In genomic region chr21:37899141-37899540, GRCh38 we compare ENCODE assay signal across 31 cellular contexts. TPM values are rescaled to one million over a fixed set of nuclear protein-coding genes. Genes with fewer than 3 reads are reported as not detected.
"Had no signal": no experiment of that assay in that cellular context is flagged by ENCODE, and none has a peak within 500 bp of the region (broad histone marks: within the 10 kb centered on the region; RNA-seq: fewer than 3 reads in every experiment).

No MANE protein-coding gene starts in this region.

- H3K27ac ChIP-seq: coronary artery, esophagus squamous epithelium, gastrocnemius medialis, hepatocyte, pancreas, right lobe of liver, suprapubic skin, transverse colon, upper lobe of right lung, uterus had no signal

- H2AFZ ChIP-seq: hepatocyte had no signal

- H3K36me3 Mint-ChIP-seq: mesothelial cell of epicardium; naive thymus-derived CD8-positive, alpha-beta T cell had no signal

- H3K27ac Mint-ChIP-seq: effector memory CD8-positive, alpha-beta T cell; mesothelial cell of epicardium; naive thymus-derived CD8-positive, alpha-beta T cell; nephron progenitor cell; stimulated activated naive CD8-positive, alpha-beta T cell treated with anti-CD3 and anti-CD28 coated beads, Interleukin-15, amount 100 ng/mL, for 72 hours had no signal

- H3K4me1 ChIP-seq: esophagus squamous epithelium, gastrocnemius medialis, pancreas, right lobe of liver, transverse colon, upper lobe of right lung, uterus had no signal

- H3K4me3 Mint-ChIP-seq: effector memory CD8-positive, alpha-beta T cell; mesothelial cell of epicardium; naive thymus-derived CD8-positive, alpha-beta T cell; nephron progenitor cell; stimulated activated naive CD8-positive, alpha-beta T cell treated with anti-CD3 and anti-CD28 coated beads, Interleukin-15, amount 100 ng/mL, for 72 hours had no signal

- ATAC-seq: effector memory CD8-positive, alpha-beta T cell; gastrocnemius medialis; left lobe of liver; mucosa of descending colon; naive thymus-derived CD8-positive, alpha-beta T cell; pancreas; right lobe of liver; stimulated activated naive CD8-positive, alpha-beta T cell treated with anti-CD3 and anti-CD28 coated beads, Interleukin-15, amount 100 ng/mL, for 72 hours; upper lobe of right lung had no signal

- DNase-seq: dermis blood vessel endothelial cell; effector memory CD8-positive, alpha-beta T cell; erythroblast; esophagus squamous epithelium; gastrocnemius medialis; head of caudate nucleus; kidney; mesenchymal stem cell; naive thymus-derived CD8-positive, alpha-beta T cell; nephron progenitor cell; occipital lobe; pancreas; right lobe of liver; stimulated activated CD4-positive, alpha-beta T cell treated with anti-CD3 and anti-CD28 coated beads, Interleukin-12 subunit alpha, Interleukin-12 subunit beta, amount 100 ng/mL, for 4 hours; stimulated activated CD4-positive, alpha-beta T cell treated with anti-CD3 and anti-CD28 coated beads, Interleukin-1b, Interleukin-23, amount 100 ng/mL, for 48 hours; stimulated activated CD4-positive, alpha-beta T cell treated with anti-CD3 and anti-CD28 coated beads, Interleukin-4, amount 100 ng/mL, for 1 hour; stimulated activated CD8-positive, alpha-beta memory T cell treated with anti-CD3 and anti-CD28 coated beads, Interleukin-4, amount 100 ng/mL, for 48 hours; stimulated activated naive CD4-positive, alpha-beta T cell; stimulated activated naive CD8-positive, alpha-beta T cell treated with anti-CD3 and anti-CD28 coated beads, Interleukin-15, amount 100 ng/mL, for 72 hours; transverse colon; upper lobe of right lung; uterus had no signal

- H3K27me3 ChIP-seq: right lobe of liver, uterus had no signal

- H3K9me3 Mint-ChIP-seq: effector memory CD8-positive, alpha-beta T cell; mesothelial cell of epicardium; nephron progenitor cell; stimulated activated naive CD8-positive, alpha-beta T cell treated with anti-CD3 and anti-CD28 coated beads, Interleukin-15, amount 100 ng/mL, for 72 hours had no signal

- H3K36me3 ChIP-seq: esophagus squamous epithelium, gastrocnemius medialis, pancreas, right lobe of liver, suprapubic skin, transverse colon, upper lobe of right lung, uterus had no signal

- H3K9me3 ChIP-seq: esophagus squamous epithelium, gastrocnemius medialis, mucosa of descending colon, pancreas, right lobe of liver, suprapubic skin, transverse colon, upper lobe of right lung, uterus had no signal

- H3K4me3 ChIP-seq: coronary artery, esophagus squamous epithelium, gastrocnemius medialis, hepatocyte, mucosa of descending colon, pancreas, right lobe of liver, smooth muscle cell, suprapubic skin, transverse colon, upper lobe of right lung, uterus had no signal

- H3K79me2 ChIP-seq: hepatocyte had no signal

- H3K4me1 Mint-ChIP-seq: naive thymus-derived CD8-positive, alpha-beta T cell; nephron progenitor cell; stimulated activated naive CD8-positive, alpha-beta T cell treated with anti-CD3 and anti-CD28 coated beads, Interleukin-15, amount 100 ng/mL, for 72 hours had no signal

- H3K4me2 ChIP-seq: hepatocyte, smooth muscle cell had no signal

RNA-seq across cellular contexts. Expression of gene KCNJ6, which starts 17.1 kb away (rescaled TPM):
- total RNA-seq: esophagus squamous epithelium; gastrocnemius medialis; left lobe of liver; lung microvascular endothelial cell; naive thymus-derived CD8-positive, alpha-beta T cell; posterior vena cava; suprapubic skin had no signal
- polyA plus RNA-seq: naive thymus-derived CD8-positive, alpha-beta T cell had no signal
